ENCODE assay signal across 8 cellular contexts in the genomic region with DNA sequence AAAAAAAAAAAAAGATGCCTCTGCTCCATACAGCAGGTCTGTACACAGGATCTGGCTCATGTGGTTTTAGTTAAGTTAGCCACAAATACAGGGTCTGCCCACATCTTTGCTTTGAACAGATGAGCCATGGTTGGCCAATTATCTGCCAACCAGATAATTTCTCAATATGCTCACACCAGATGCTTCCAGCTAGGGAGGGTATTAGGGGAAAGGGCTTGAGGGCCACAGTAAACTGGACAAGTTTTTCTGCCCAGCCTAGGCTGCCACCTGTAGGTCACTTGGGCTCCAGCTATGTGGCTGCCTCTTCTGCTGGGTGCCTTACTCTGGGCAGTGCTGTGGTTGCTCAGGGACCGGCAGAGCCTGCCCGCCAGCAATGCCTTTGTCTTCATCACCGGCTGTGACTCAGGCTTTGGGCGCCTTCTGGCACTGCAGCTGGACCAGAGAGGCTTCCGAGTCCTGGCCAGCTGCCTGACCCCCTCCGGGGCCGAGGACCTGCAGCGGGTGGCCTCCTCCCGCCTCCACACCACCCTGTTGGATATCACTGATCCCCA. TPM values are rescaled to one million over a fixed set of nuclear protein-coding genes. Genes with fewer than 3 reads are reported as not detected.
DNase-seq lines count a peak whose midpoint lies in the region; ATAC-seq, FAIRE-seq and TF ChIP-seq lines count a peak whose summit lies in the region.

No MANE protein-coding gene starts in this region.

- no peak overlapping the region for H3K4me3 Mint-ChIP-seq in neural progenitor cell
- no peak overlapping the region for H3K4me3 Mint-ChIP-seq in activated CD4-positive, alpha-beta T cell treated with anti-CD3 and anti-CD28 coated beads for 36 hours

- no peak overlapping the region for H3K27ac Mint-ChIP-seq in neural progenitor cell
- H3K27ac Mint-ChIP-seq in activated CD4-positive, alpha-beta T cell treated with anti-CD3 and anti-CD28 coated beads for 36 hours: no peak overlapping the region

- in situ Hi-C loops in GM23248 (cut with MboI): no loop called here

- H3K4me2 ChIP-seq in GM23248 (ENCODE audit: unreplicated experiment) (peak overlapping the region; percentile 90), neural progenitor cell (no peak overlapping the region)

- H3K9me3 ChIP-seq in A673 (ENCODE audit: low read depth, low read length, poor library complexity, severe bottlenecking) (no peaks in the 10 kb centered on the region), GM23248 (ENCODE audit: low read depth) (no peaks in the 10 kb centered on the region), esophagus squamous epithelium (no peaks in the 10 kb centered on the region), neural progenitor cell (ENCODE audit: low read depth) (no peaks in the 10 kb centered on the region)

- DNase-seq in A673 (ENCODE audit: low spot score) (no peak), GM23248 (peak; percentile 99), RCC 7860 (ENCODE audit: low spot score) (peak; percentile 95), esophagus squamous epithelium (lab: John Stamatoyannopoulos, UW) (no peak), neural progenitor cell (ENCODE audit: low spot score) (peak; percentile 56), NCI-H1436 treated with DMSO at 0.1 percent for 48 hours (lab: John Stamatoyannopoulos, UW) (no peak)
- DNase-seq in activated CD4-positive, CD25-positive, alpha-beta regulatory T cell treated with anti-CD3 and anti-CD28 coated beads, Interleukin-2, amount 50 U/mL, for 72 hours: no peak
- DNase-seq in activated CD4-positive, alpha-beta T cell treated with anti-CD3 and anti-CD28 coated beads for 36 hours: no peak

- CTCF ChIA-PET in A673 (lab: Charles Lee): interaction anchor here (0.5 kb wide), 1 partner anchor 63 kb away, joined by 3 read pairs; no protein-coding TSS in a partner anchor
- CTCF ChIA-PET in activated CD4-positive, alpha-beta T cell treated with anti-CD3 and anti-CD28 coated beads for 36 hours (lab: Charles Lee): interaction anchor here (6.6 kb wide), 1 partner anchor 17 kb away, joined by 67 read pairs; no protein-coding TSS in a partner anchor

- BruUV-seq in A673 (replicated peaks; lab: Mats Ljungman, UMichigan): no TSS peak

- H3K9ac ChIP-seq in GM23248 (peak overlapping the region; percentile 65), neural progenitor cell (no peak overlapping the region)

- peak; percentile 38 for TF ChIP-seq CTCF in A673 (conservative IDR thresholded peaks at IDR 0.05; ENCODE audit: low read depth, low read length)
- TF ChIP-seq CTCF in esophagus squamous epithelium (IDR thresholded peaks at IDR 0.05): peak; percentile 10 to 61 (median 44)
- TF ChIP-seq CTCF in neural progenitor cell (IDR thresholded peaks at IDR 0.05): peak; percentile 48

- H3K4me3 ChIP-seq in A673 (ENCODE audit: low read depth, low read length, poor library complexity, severe bottlenecking) (no peak overlapping the region), GM23248 (peak overlapping the region; percentile 65), esophagus squamous epithelium (no peak overlapping the region), neural progenitor cell (no peak overlapping the region)

- H3F3A ChIP-seq in GM23248 (ENCODE audit: insufficient read depth) (peaks cover 89% of the 10 kb centered on the region), neural progenitor cell (ENCODE audit: low read depth) (peaks cover 50% of the 10 kb centered on the region)

- H3K4me1 ChIP-seq in A673 (ENCODE audit: insufficient read depth, low read length, poor library complexity, severe bottlenecking) (peaks cover 38% of the 10 kb centered on the region), GM23248 (ENCODE audit: insufficient read depth) (peaks cover 65% of the 10 kb centered on the region), esophagus squamous epithelium (peaks cover 44 to 96% (median 76%) of the 10 kb centered on the region in 3 donors), neural progenitor cell (peaks cover 27% of the 10 kb centered on the region)

- ATAC-seq in activated CD4-positive, alpha-beta T cell treated with anti-CD3 and anti-CD28 coated beads for 36 hours: no peak

- H3K36me3 ChIP-seq in A673 (ENCODE audit: insufficient read depth, low read length, poor library complexity, severe bottlenecking): peaks cover 19% of the 10 kb centered on the region
- H3K36me3 ChIP-seq in GM23248 (ENCODE audit: low read depth): peaks cover 25% of the 10 kb centered on the region
- peaks cover 9 to 30% (median 16%) of the 10 kb centered on the region in 3 donors for H3K36me3 ChIP-seq in esophagus squamous epithelium
- H3K36me3 ChIP-seq in neural progenitor cell: no peaks in the 10 kb centered on the region

- POLR2A ChIA-PET in A673 (lab: Charles Lee; ENCODE audit: low non-redundant PET): no interaction called here
- POLR2A ChIA-PET in activated CD4-positive, alpha-beta T cell treated with anti-CD3 and anti-CD28 coated beads for 36 hours (lab: Charles Lee): interaction anchor here (0.6 kb wide), 1 partner anchor 97 kb away, joined by 3 read pairs; a partner anchor contains a TSS

- H3K9me3 Mint-ChIP-seq in neural progenitor cell: no peaks in the 10 kb centered on the region
- no peaks in the 10 kb centered on the region for H3K9me3 Mint-ChIP-seq in activated CD4-positive, alpha-beta T cell treated with anti-CD3 and anti-CD28 coated beads for 36 hours (ENCODE audit: low read depth)

- FAIRE-seq in RCC 7860 (lab: Jason Lieb, UNC): peak; percentile 75

- H3K9me2 ChIP-seq in GM23248 (ENCODE audit: insufficient read depth): no peaks in the 10 kb centered on the region

- H2AFZ ChIP-seq in GM23248: no peak overlapping the region
- no peak overlapping the region for H2AFZ ChIP-seq in neural progenitor cell (replicated peaks)

- TF ChIP-seq POLR2A in esophagus squamous epithelium (IDR thresholded peaks at IDR 0.05): no peak

- 1 to 2% methylated on average over 9 of the region's 9 CpGs for WGBS in GM23248 (ENCODE audit: low coverage in 1 of 2, low lambda C conversion rate in 2 of 2, missing lambda C conversion rate in 2 of 2), 2 experiments
- 15% methylated on average over 3 of the region's 9 CpGs; no CpG with 5 or more reads in 1 of the 2 donors for WGBS in esophagus squamous epithelium, 2 donors

- H3K27ac ChIP-seq in A673 (ENCODE audit: low read depth, low read length, poor library complexity, severe bottlenecking): no peak overlapping the region
- peak overlapping the region; percentile 81 for H3K27ac ChIP-seq in GM23248
- peak overlapping the region; percentile 93 to 98 (median 94) for H3K27ac ChIP-seq in esophagus squamous epithelium
- no peak overlapping the region for H3K27ac ChIP-seq in neural progenitor cell

- H3K79me2 ChIP-seq in GM23248 (ENCODE audit: insufficient read depth) (peaks cover 10% of the 10 kb centered on the region), neural progenitor cell (ENCODE audit: low read depth) (peaks cover 16% of the 10 kb centered on the region)

- H3K27me3 Mint-ChIP-seq in neural progenitor cell (ENCODE audit: insufficient read depth, low read depth): peaks cover 10% of the 10 kb centered on the region
- H3K27me3 Mint-ChIP-seq in activated CD4-positive, alpha-beta T cell treated with anti-CD3 and anti-CD28 coated beads for 36 hours: no peaks in the 10 kb centered on the region

- H3K27me3 ChIP-seq in A673 (replicated peaks; ENCODE audit: insufficient read depth, low read depth, low read length, poor library complexity) (no peaks in the 10 kb centered on the region), GM23248 (replicated peaks; ENCODE audit: insufficient read depth) (no peaks in the 10 kb centered on the region), esophagus squamous epithelium (no peaks in the 10 kb centered on the region), neural progenitor cell (no peaks in the 10 kb centered on the region)

- peaks cover 44% of the 10 kb centered on the region for H3K4me1 Mint-ChIP-seq in neural progenitor cell
- H3K4me1 Mint-ChIP-seq in activated CD4-positive, alpha-beta T cell treated with anti-CD3 and anti-CD28 coated beads for 36 hours: peaks cover 27% of the 10 kb centered on the region

- peaks cover 10% of the 10 kb centered on the region for H3K36me3 Mint-ChIP-seq in neural progenitor cell
- H3K36me3 Mint-ChIP-seq in activated CD4-positive, alpha-beta T cell treated with anti-CD3 and anti-CD28 coated beads for 36 hours (ENCODE audit: low read depth): peaks cover 7% of the 10 kb centered on the region

- intact Hi-C loops in A673 (cut with micrococcal nuclease; ENCODE audit: unreplicated experiment) (loop anchor here (5.0 kb wide), 1 partner anchor 64 kb away; no protein-coding TSS in a partner anchor), esophagus squamous epithelium (cut with DNase I) (no loop called here)
- intact Hi-C loops in activated CD4-positive, alpha-beta T cell treated with anti-CD3 and anti-CD28 coated beads for 36 hours (cut with DNase I, micrococcal nuclease): no loop called here

- H4K20me1 ChIP-seq in GM23248 (ENCODE audit: insufficient read depth): no peaks in the 10 kb centered on the region
- peaks cover 5% of the 10 kb centered on the region for H4K20me1 ChIP-seq in neural progenitor cell (ENCODE audit: low read depth)

RNA-seq across cellular contexts. Expression of a gene that starts 0.8 kb away (rescaled TPM):
- total RNA-seq in A673 (2021) (6.7 and 9.7 TPM in 2 replicates), esophagus squamous epithelium (10 to 100 TPM in 1 of 4 donors, 1 to 10 TPM in 3; 1.3 to 13.5 (median 4.1) TPM), neural progenitor cell (ENCODE audit: low replicate concordance) (3.0 and 14.6 TPM in 2 replicates)
- total RNA-seq in GM23248 (2014; rRNA removed; shearing (Covaris generic)): 15.4 and 27.2 TPM in 2 replicates
- polyA plus RNA-seq in GM23248 (2016; fragmentation: Nextera tagmentation; extraction: Ambion mirVana): 15.6 and 17.6 TPM in 2 replicates
- 10 to 100 TPM in 1 of 2 experiments, 1 to 10 TPM in 1; 9.6 to 12.2 TPM for total RNA-seq in activated CD4-positive, alpha-beta T cell treated with anti-CD3 and anti-CD28 coated beads for 36 hours

RNA-seq across cellular contexts. Expression of a gene that starts 5.1 kb away (rescaled TPM):
- 76.0 and 86.3 TPM in 2 replicates for total RNA-seq in A673 (2021)
- total RNA-seq in GM23248 (2014; rRNA removed; shearing (Covaris generic)): 47.6 and 110 TPM in 2 replicates
- polyA plus RNA-seq in GM23248 (2016; fragmentation: Nextera tagmentation; extraction: Ambion mirVana): 193 and 197 TPM in 2 replicates
- 100 to 1,000 TPM; 117 to 211 (median 178) TPM for total RNA-seq in esophagus squamous epithelium
- total RNA-seq in neural progenitor cell (ENCODE audit: low replicate concordance): 48.1 and 92.5 TPM in 2 replicates
- total RNA-seq in activated CD4-positive, alpha-beta T cell treated with anti-CD3 and anti-CD28 coated beads for 36 hours: 100 to 1,000 TPM; 107 to 115 TPM

RNA-seq across cellular contexts. Expression of a gene that starts 7.8 kb away (rescaled TPM):
- total RNA-seq in A673 (2021): 367 and 371 TPM in 2 replicates
- total RNA-seq in GM23248 (2014; rRNA removed; shearing (Covaris generic)): 1,521 and 1,535 TPM in 2 replicates
- 3,562 and 3,671 TPM in 2 replicates for polyA plus RNA-seq in GM23248 (2016; fragmentation: Nextera tagmentation; extraction: Ambion mirVana)
- total RNA-seq in esophagus squamous epithelium: 100 to 1,000 TPM; 144 to 349 (median 264) TPM
- 257 and 305 TPM in 2 replicates for total RNA-seq in neural progenitor cell (ENCODE audit: low replicate concordance)
- 100 to 1,000 TPM; 113 to 122 TPM for total RNA-seq in activated CD4-positive, alpha-beta T cell treated with anti-CD3 and anti-CD28 coated beads for 36 hours

RNA-seq across cellular contexts. Expression of a gene that starts 13.3 kb away (rescaled TPM):
- total RNA-seq in A673 (2021) (14.7 and 21.4 TPM in 2 replicates), esophagus squamous epithelium (10 to 100 TPM in 2 of 4 donors, 1 to 10 TPM in 2; 1.1 to 26.3 (median 10.5) TPM), neural progenitor cell (ENCODE audit: low replicate concordance) (43.4 and 75.2 TPM in 2 replicates)
- total RNA-seq in GM23248 (2014; rRNA removed; shearing (Covaris generic)): 6.6 and 7.2 TPM in 2 replicates
- 2.0 and 2.1 TPM in 2 replicates for polyA plus RNA-seq in GM23248 (2016; fragmentation: Nextera tagmentation; extraction: Ambion mirVana)
- 1 to 10 TPM; 5.5 to 5.6 TPM for total RNA-seq in activated CD4-positive, alpha-beta T cell treated with anti-CD3 and anti-CD28 coated beads for 36 hours

RNA-seq across cellular contexts. Expression of a gene that starts 22.0 kb away (rescaled TPM):
- total RNA-seq in A673 (2021) (38.4 and 46.9 TPM in 2 replicates), esophagus squamous epithelium (1 to 10 TPM in 3 of 4 donors, under 1 TPM in 1; 0.19 to 1.9 (median 1.5) TPM), neural progenitor cell (ENCODE audit: low replicate concordance) (9.1 and 21.9 TPM in 2 replicates)
- 2.1 and 9.9 TPM in 2 replicates for total RNA-seq in GM23248 (2014; rRNA removed; shearing (Covaris generic))
- 0.56 and 0.67 TPM in 2 replicates for polyA plus RNA-seq in GM23248 (2016; fragmentation: Nextera tagmentation; extraction: Ambion mirVana)
- 1 to 10 TPM; 7.5 to 9.5 TPM for total RNA-seq in activated CD4-positive, alpha-beta T cell treated with anti-CD3 and anti-CD28 coated beads for 36 hours

Comparison
In these comparisons a context has a peak if more than half of its experiments do, and no peak if none do; other contexts are left out.
1. DNase-seq: peak in GM23248 (single experiment), RCC 7860 (single experiment) and neural progenitor cell (single experiment); none in A673 (single experiment), esophagus squamous epithelium (single experiment), NCI-H1436 treated with DMSO at 0.1 percent for 48 hours (single experiment), activated CD4-positive, CD25-positive, alpha-beta regulatory T cell treated with anti-CD3 and anti-CD28 coated beads, Interleukin-2, amount 50 U/mL, for 72 hours (single experiment) and activated CD4-positive, alpha-beta T cell treated with anti-CD3 and anti-CD28 coated beads for 36 hours (single experiment).
2. H3K27ac ChIP-seq: peak in GM23248 (single experiment) and esophagus squamous epithelium (4 of 4); none in A673 (single experiment) and neural progenitor cell (single experiment).
3. Peak in every context shown above with its lines, with median percentiles within 50 percentile points of each other: CTCF ChIP-seq.